ENCODE assay signal across 29 cellular contexts in genomic region chr6:37874726-37875125, GRCh38.
"Had no signal": no experiment of that assay in that cellular context is flagged by ENCODE, and none has a peak within 500 bp of the region (broad histone marks: within the 10 kb centered on the region; RNA-seq: fewer than 3 reads in every experiment).

No MANE protein-coding gene starts in this region.

- H3K4me3 ChIP-seq: MG63, PC-9, SJCRH30 had no signal

- H2AFZ ChIP-seq: PC-9 had no signal

- H3K27me3 ChIP-seq: MG63, SJCRH30 had no signal

- H3K36me3 ChIP-seq: MG63 had no signal

- H3K27ac ChIP-seq: PC-9, RWPE1, SJCRH30 had no signal

- H3K4me1 ChIP-seq: SJCRH30 had no signal

- DNase-seq: Kasumi-1, KG1, MG63, NCI-H1048, NCI-H1092 treated with DMSO at 0.1 percent for 48 hours, NCI-H1105 treated with DMSO at 0.1 percent for 48 hours, NCI-H1417, NCI-H1436, NCI-H146, NCI-H1694, NCI-H187, NCI-H1930, NCI-H2029 treated with DMSO at 0.1 percent for 48 hours, NCI-H2171 treated with DMSO at 0.1 percent for 48 hours, NCI-H2227 treated with DMSO at 0.1 percent for 48 hours, NCI-H345, NCI-H446, NCI-H510A treated with DMSO at 0.1 percent for 48 hours, NCI-H524 treated with DMSO at 0.1 percent for 48 hours, NCI-H526 treated with DMSO at 0.1 percent for 48 hours, NCI-H748 treated with DMSO at 0.1 percent for 48 hours, NCI-H82, PC-9, SHP77, SIG-M5, SJCRH30, SK-N-SH, SW 1271 had no signal

- H3K4me2 ChIP-seq: PC-9, SK-N-SH had no signal
